Comparison of ENCODE assay signal across 17 cellular contexts in genomic region chr10:99450624-99451498, GRCh38. TPM values are rescaled to one million over a fixed set of nuclear protein-coding genes. Genes with fewer than 3 reads are reported as not detected.
DNase-seq lines count a peak whose midpoint lies in the region; ATAC-seq and TF ChIP-seq lines count a peak whose summit lies in the region.
"Had no signal": no experiment of that assay in that cellular context is flagged by ENCODE, and none has a peak within 500 bp of the region (broad histone marks: within the 10 kb centered on the region; RNA-seq: fewer than 3 reads in every experiment).

No MANE protein-coding gene starts in this region.

- no peak overlapping the region for H3K27ac ChIP-seq in WERI-Rb-1
- H3K27ac ChIP-seq in stomach: peak overlapping the region in 4 of 5 donors; percentile 6 to 73 (median 26)
- H3K27ac ChIP-seq: 22Rv1, brain microvascular endothelial cell, SJSA1, testis had no signal

- no peaks in the 10 kb centered on the region for H3K4me1 ChIP-seq in stomach

- no peak for TF ChIP-seq EP300 in stomach (IDR thresholded peaks at IDR 0.05)

- H3K36me3 ChIP-seq in WERI-Rb-1 (no peaks in the 10 kb centered on the region), stomach (no peaks in the 10 kb centered on the region)
- H3K36me3 ChIP-seq: brain microvascular endothelial cell, SJSA1 had no signal

- 18 to 42% (median 24%) methylated on average over 6 of the region's 6 CpGs for WGBS in stomach, 5 donors

- no peaks in the 10 kb centered on the region for H3K27me3 ChIP-seq in WERI-Rb-1 (ENCODE audit: insufficient read depth, low read depth, severe bottlenecking)
- H3K27me3 ChIP-seq in stomach: peaks cover 0 to 60% (median 0%) of the 10 kb centered on the region in 3 donors
- H3K27me3 ChIP-seq: SJSA1, testis had no signal

- DNase-seq in NCI-H748 (lab: John Stamatoyannopoulos, UW; ENCODE audit: unreplicated experiment): peak; percentile 24
- no peak for DNase-seq in NCI-H748 treated with DMSO at 0.1 percent for 48 hours (lab: John Stamatoyannopoulos, UW)
- peak; percentile 12 for DNase-seq in WERI-Rb-1
- DNase-seq in left kidney (ENCODE audit: low read depth, low spot score): peak; percentile 66
- no peak for DNase-seq in stomach
- DNase-seq in DMS114 treated with DMSO at 0.1 percent for 48 hours (lab: John Stamatoyannopoulos, UW; ENCODE audit: unreplicated experiment): no peak
- no peak for DNase-seq in activated T-cell treated with anti-CD3 and anti-CD28 coated beads, Interleukin-2, amount 50 U/mL, for 1 hour
- DNase-seq: activated CD4-positive, CD25-positive, alpha-beta regulatory T cell treated with anti-CD3 and anti-CD28 coated beads, Interleukin-2, amount 50 U/mL, for 72 hours; brain microvascular endothelial cell; dermis blood vessel endothelial cell; erythroblast; HFFc6; testis had no signal

- intact Hi-C loops in stomach (cut with DNase I; ENCODE audit: low total_unique reads): no loop called here

- TF ChIP-seq CTCF in WERI-Rb-1 (IDR thresholded peaks at IDR 0.05; ENCODE audit: low read depth, low read length): no peak
- TF ChIP-seq CTCF in stomach (IDR thresholded peaks at IDR 0.05): no peak

- TF ChIP-seq POLR2A in stomach (IDR thresholded peaks at IDR 0.05): no peak

- H3K9me3 ChIP-seq in WERI-Rb-1 (ENCODE audit: severe bottlenecking) (no peaks in the 10 kb centered on the region), stomach (no peaks in the 10 kb centered on the region)
- H3K9me3 ChIP-seq: SJSA1, testis had no signal

- no peak for ATAC-seq in HG02852 (IDR thresholded peaks at IDR 0.05; ENCODE audit: unreplicated experiment)
- ATAC-seq: natural killer cell treated with Interleukin-12 subunit alpha and Interleukin-12 subunit beta and Interleukin-15 and Interleukin-18, amount 100 ng/mL, for 72 hours had no signal

- H3K4me3 ChIP-seq in WERI-Rb-1 (ENCODE audit: low read depth, low read length) (peak overlapping the region; percentile 9), stomach (peak overlapping the region in 1 of 4 donors; percentile 20)
- H3K4me3 ChIP-seq: SJSA1, testis had no signal

RNA-seq across cellular contexts. Expression of gene GOT1, which starts 20.4 kb away (rescaled TPM):
- total RNA-seq in stomach: 100 to 1,000 TPM in 1 of 5 donors, 10 to 100 TPM in 4; 38.1 to 131 (median 55.4) TPM
- polyA plus RNA-seq in stomach: 10 to 100 TPM; 25.5 to 37.5 (median 33.9) TPM

Comparison
In these comparisons a context has a peak if more than half of its experiments do, and no peak if none do; other contexts are left out.
1. DNase-seq: peak in NCI-H748 (single experiment), WERI-Rb-1 (single experiment) and left kidney (single experiment); none in NCI-H748 treated with DMSO at 0.1 percent for 48 hours (single experiment), stomach (single experiment), DMS114 treated with DMSO at 0.1 percent for 48 hours (single experiment) and activated T-cell treated with anti-CD3 and anti-CD28 coated beads, Interleukin-2, amount 50 U/mL, for 1 hour (single experiment).